In genomic region chr1:53238197-53239155, GRCh38 we compare ENCODE assay signal across 1 cellular context.
TF ChIP-seq lines count a peak whose summit lies in the region.

Gene MAGOH, minus strand, starts transcription at chr1:53238518. Its CDS starts 70 bp downstream, at chr1:53238448.

TF ChIP-seq in K562, 482 proteins besides CTCF, POLR2A, EP300 and RAD21 (continued from another document and continues in another):
- no peak for TF ChIP-seq SIRT6 (IDR thresholded peaks at IDR 0.05; ENCODE audit: low read depth, low read length)
- TF ChIP-seq GABPB1 (CRISPR knock-in tag; IDR thresholded peaks at IDR 0.05), result peak; percentile 97
- 0 out of 2 replicates have a peak, but pooled peaks have one; percentile 43 for TF ChIP-seq ZNF740 (CRISPR knock-in tag; IDR thresholded peaks at IDR 0.05)
- TF ChIP-seq ZNF740 (tag; IDR thresholded peaks at IDR 0.05), result peak in 1 of 2 experiments; percentile 60; a peak in 1 of 4 replicates
- TF ChIP-seq FIP1L1 (IDR thresholded peaks at IDR 0.05; ENCODE audit: low read depth, low read length, poor library complexity, severe bottlenecking), result peak; percentile 60
- TF ChIP-seq HDAC2 (IDR thresholded peaks at IDR 0.05), result peak; percentile 85; the same call in 1 of the 2 replicates
- peak; percentile 83 for TF ChIP-seq ZNF589 (CRISPR knock-in tag; IDR thresholded peaks at IDR 0.05; ENCODE audit: low read depth)
- peak; percentile 93 for TF ChIP-seq CREB3L1 (IDR thresholded peaks at IDR 0.05; ENCODE audit: borderline replicate concordance, low read depth)
- peak in 1 of 2 experiments; percentile 72; a peak in 2 of 4 replicates for TF ChIP-seq ZNF639 (CRISPR knock-in tag; conservative IDR thresholded peaks at IDR 0.05 in 1 of 2, IDR thresholded peaks at IDR 0.05 in 1 of 2)
- no peak for TF ChIP-seq ID3 (CRISPR knock-in tag; IDR thresholded peaks at IDR 0.05)
- TF ChIP-seq ID3 (tag; IDR thresholded peaks at IDR 0.05), result peak; percentile 64; the same call in 1 of the 2 replicates
- peak; percentile 52; the same call in 1 of the 2 replicates for TF ChIP-seq SPI1 (IDR thresholded peaks at IDR 0.05; ENCODE audit: borderline replicate concordance, low read depth, low read length)
- TF ChIP-seq ETV6 (IDR thresholded peaks at IDR 0.05; ENCODE audit: borderline replicate concordance in 1 of 2, low read depth in 2 of 2, low read length in 1 of 2), result no peak; a peak in 1 of 4 replicates
- TF ChIP-seq ETV6 (CRISPR knock-in tag; IDR thresholded peaks at IDR 0.05; ENCODE audit: borderline replicate concordance), result no peak
- no peak for TF ChIP-seq ZNF586 (CRISPR knock-in tag; conservative IDR thresholded peaks at IDR 0.05)
- 0 out of 2 replicates have a peak, but pooled peaks have one; percentile 22 for TF ChIP-seq ZBTB26 (CRISPR knock-in tag; IDR thresholded peaks at IDR 0.05)
- TF ChIP-seq NKRF (IDR thresholded peaks at IDR 0.05; ENCODE audit: borderline replicate concordance), result peak; percentile 93
- peak; percentile 58 for TF ChIP-seq ZKSCAN1 (IDR thresholded peaks at IDR 0.05; ENCODE audit: low read depth, low read length)
- TF ChIP-seq CREB1 (IDR thresholded peaks at IDR 0.05), result peak; percentile 100
- peak; percentile 100 for TF ChIP-seq CREB1 (CRISPR knock-in tag; IDR thresholded peaks at IDR 0.05)
- TF ChIP-seq TCF7 (IDR thresholded peaks at IDR 0.05; ENCODE audit: borderline replicate concordance), result peak; percentile 79; the same call in 1 of the 2 replicates
- peak; percentile 83 for TF ChIP-seq NR2C2 (CRISPR knock-in tag; IDR thresholded peaks at IDR 0.05)
- TF ChIP-seq NR2C2 (tag; IDR thresholded peaks at IDR 0.05), result peak; percentile 97
- TF ChIP-seq ZNF79 (CRISPR knock-in tag; IDR thresholded peaks at IDR 0.05; ENCODE audit: low read depth), result no peak
- 0 out of 2 replicates have a peak, but pooled peaks have one; percentile 6 for TF ChIP-seq E2F4 (CRISPR knock-in tag; IDR thresholded peaks at IDR 0.05; ENCODE audit: low read depth)
- TF ChIP-seq ZNF668 (CRISPR knock-in tag; IDR thresholded peaks at IDR 0.05), result no peak
- no peak for TF ChIP-seq SRSF3 (IDR thresholded peaks at IDR 0.05; ENCODE audit: insufficient read depth, low read length)
- TF ChIP-seq FOXK1 (CRISPR knock-in tag; IDR thresholded peaks at IDR 0.05; ENCODE audit: borderline replicate concordance), result no peak; the same call in 1 of the 2 replicates
- TF ChIP-seq CHD2 (IDR thresholded peaks at IDR 0.05; ENCODE audit: low read depth, low read length), result peak; percentile 46; the same call in 1 of the 2 replicates
- TF ChIP-seq NONO (IDR thresholded peaks at IDR 0.05; ENCODE audit: low read depth in 2 of 2, low read length in 1 of 2), result peak in 1 of 2 experiments; percentile 16; a peak in 1 of 4 replicates
- no peak for TF ChIP-seq PRPF4 (IDR thresholded peaks at IDR 0.05; ENCODE audit: insufficient read depth, low read depth, low read length, poor library complexity, severe bottlenecking)
- TF ChIP-seq CHCHD3 (CRISPR knock-in tag; IDR thresholded peaks at IDR 0.05), result 0 out of 2 replicates have a peak, but pooled peaks have one; percentile 26
- peak; percentile 99 for TF ChIP-seq CXXC5 (CRISPR knock-in tag; IDR thresholded peaks at IDR 0.05)
- TF ChIP-seq JUN (IDR thresholded peaks at IDR 0.05; ENCODE audit: borderline replicate concordance, low read depth, low read length), result peak; percentile 71; the same call in 1 of the 2 replicates
- peak; percentile 84 for TF ChIP-seq JUN (CRISPR knock-in tag; IDR thresholded peaks at IDR 0.05; ENCODE audit: borderline replicate concordance)
- TF ChIP-seq ZNF184 (CRISPR knock-in tag; IDR thresholded peaks at IDR 0.05), result 0 out of 2 replicates have a peak, but pooled peaks have one; percentile 36
- peak; percentile 99 for TF ChIP-seq SIN3B (IDR thresholded peaks at IDR 0.05; ENCODE audit: low read depth)
- peak; percentile 99 for TF ChIP-seq C11orf30 (IDR thresholded peaks at IDR 0.05; ENCODE audit: low read depth)
- peak; percentile 85 for TF ChIP-seq ESRRA (IDR thresholded peaks at IDR 0.05; ENCODE audit: borderline replicate concordance, low read depth)
- TF ChIP-seq FUS (optimal IDR thresholded peaks at IDR 0.05; ENCODE audit: low read depth, low read length), result no peak
- peak; percentile 36; the same call in 1 of the 2 replicates for TF ChIP-seq DMBX1 (CRISPR knock-in tag; IDR thresholded peaks at IDR 0.05; ENCODE audit: borderline replicate concordance)
- TF ChIP-seq MNT (conservative IDR thresholded peaks at IDR 0.05), result peak; percentile 87 to 96
- no peak for TF ChIP-seq FOXM1 (IDR thresholded peaks at IDR 0.05; ENCODE audit: low read depth)
- no peak for TF ChIP-seq FOXM1 (CRISPR knock-in tag; IDR thresholded peaks at IDR 0.05; ENCODE audit: low read depth)
- peak; percentile 90 for TF ChIP-seq SUPT5H (IDR thresholded peaks at IDR 0.05)
- no peak for TF ChIP-seq PTBP1 (IDR thresholded peaks at IDR 0.05; ENCODE audit: low read depth, low read length)
- TF ChIP-seq SAP30 (IDR thresholded peaks at IDR 0.05; ENCODE audit: borderline replicate concordance, insufficient read depth, low read depth, low read length, poor library complexity, severe bottlenecking), result peak; percentile 93
- TF ChIP-seq TBL1XR1 (IDR thresholded peaks at IDR 0.05; ENCODE audit: low read length in 2 of 2), result peak in 1 of 2 experiments; percentile 99; a peak in 3 of 4 replicates
- peak; percentile 72 for TF ChIP-seq MXI1 (IDR thresholded peaks at IDR 0.05; ENCODE audit: low read depth, low read length)
- TF ChIP-seq NR2C1 (IDR thresholded peaks at IDR 0.05), result peak; percentile 87
- peak; percentile 92 for TF ChIP-seq NR2C1 (tag; IDR thresholded peaks at IDR 0.05)
- peak in 1 of 2 experiments; percentile 56 for TF ChIP-seq E2F6 (IDR thresholded peaks at IDR 0.05; ENCODE audit: borderline replicate concordance in 1 of 2, extremely low read depth in 1 of 2, insufficient read depth in 1 of 2, insufficient read length in 1 of 2, low read depth in 1 of 2, low read length in 1 of 2, poor library complexity in 1 of 2, severe bottlenecking in 1 of 2)
- peak; percentile 50 for TF ChIP-seq FOXP1 (CRISPR knock-in tag; IDR thresholded peaks at IDR 0.05)
- TF ChIP-seq KAT7 (CRISPR knock-in tag; IDR thresholded peaks at IDR 0.05; ENCODE audit: borderline replicate concordance), result no peak; the same call in 1 of the 2 replicates
- TF ChIP-seq ZNF507 (tag; conservative IDR thresholded peaks at IDR 0.05), result no peak
- peak; percentile 52; the same call in 1 of the 2 replicates for TF ChIP-seq ZBTB7A (IDR thresholded peaks at IDR 0.05; ENCODE audit: borderline replicate concordance, control insufficient read depth, low read depth, low read length)
- TF ChIP-seq POLR2H (tag; IDR thresholded peaks at IDR 0.05; ENCODE audit: low read depth), result peak; percentile 77
- peak in 1 of 2 experiments; percentile 89; a peak in 2 of 4 replicates for TF ChIP-seq KDM4B (IDR thresholded peaks at IDR 0.05; ENCODE audit: borderline replicate concordance in 2 of 2, low read depth in 1 of 2)
